ENCODE assay signal across 8 cellular contexts in genomic region chr17:76530489-76530814, GRCh38. TPM values are rescaled to one million over a fixed set of nuclear protein-coding genes. Genes with fewer than 3 reads are reported as not detected.
DNase-seq lines count a peak whose midpoint lies in the region; ATAC-seq and TF ChIP-seq lines count a peak whose summit lies in the region.

No MANE protein-coding gene starts in this region.

- no peaks in the 10 kb centered on the region for H3K36me3 ChIP-seq in adrenal gland (replicated peaks in 1 of 2)

- TF ChIP-seq POLR2A in adrenal gland (IDR thresholded peaks at IDR 0.05): no peak

- no peaks in the 10 kb centered on the region for H3K9me3 ChIP-seq in adrenal gland (replicated peaks in 1 of 3)

- TF ChIP-seq CTCF in HFFc6 (IDR thresholded peaks at IDR 0.05): no peak
- TF ChIP-seq CTCF in adrenal gland (IDR thresholded peaks at IDR 0.05): no peak

- peak overlapping the region in 4 of 5 donors; percentile 62 to 91 (median 78) for H3K27ac ChIP-seq in adrenal gland

- intact Hi-C loops in adrenal gland (cut with DNase I): no loop called here

- H3K4me1 ChIP-seq in adrenal gland (replicated peaks in 1 of 2): peaks cover 15 to 43% of the 10 kb centered on the region in 2 donors

- H3K27ac Mint-ChIP-seq in HFFc6: peak overlapping the region; percentile 98
- H3K27ac Mint-ChIP-seq in stimulated activated effector memory CD8-positive, alpha-beta T cell treated with anti-CD3 and anti-CD28 coated beads, Interleukin-12 subunit alpha, Interleukin-12 subunit beta, amount 100 ng/mL, for 72 hours: peak overlapping the region; percentile 76

- WGBS in adrenal gland, 4 donors: 49 to 72% (median 60%) methylated on average over 6 to 7 of the region's 7 CpGs

- H3K4me1 Mint-ChIP-seq in HFFc6 (ENCODE audit: low read depth): peaks cover 40% of the 10 kb centered on the region
- peaks cover 15% of the 10 kb centered on the region for H3K4me1 Mint-ChIP-seq in stimulated activated effector memory CD8-positive, alpha-beta T cell treated with anti-CD3 and anti-CD28 coated beads, Interleukin-12 subunit alpha, Interleukin-12 subunit beta, amount 100 ng/mL, for 72 hours

- peak overlapping the region; percentile 70 for H3K4me3 Mint-ChIP-seq in HFFc6
- no peak overlapping the region for H3K4me3 Mint-ChIP-seq in stimulated activated effector memory CD8-positive, alpha-beta T cell treated with anti-CD3 and anti-CD28 coated beads, Interleukin-12 subunit alpha, Interleukin-12 subunit beta, amount 100 ng/mL, for 72 hours

- ATAC-seq in left lobe of liver: peak; percentile 17
- no peak for ATAC-seq in stimulated activated effector memory CD8-positive, alpha-beta T cell treated with anti-CD3 and anti-CD28 coated beads, Interleukin-12 subunit alpha, Interleukin-12 subunit beta, amount 100 ng/mL, for 72 hours
- ATAC-seq in GM19351 (IDR thresholded peaks at IDR 0.05; ENCODE audit: unreplicated experiment): no peak
- no peak for ATAC-seq in GM21447 (IDR thresholded peaks at IDR 0.05; ENCODE audit: unreplicated experiment)

- no peaks in the 10 kb centered on the region for H3K9me3 Mint-ChIP-seq in HFFc6
- H3K9me3 Mint-ChIP-seq in stimulated activated effector memory CD8-positive, alpha-beta T cell treated with anti-CD3 and anti-CD28 coated beads, Interleukin-12 subunit alpha, Interleukin-12 subunit beta, amount 100 ng/mL, for 72 hours: no peaks in the 10 kb centered on the region

- no peak overlapping the region for H3K4me3 ChIP-seq in adrenal gland

- H3K27me3 ChIP-seq in adrenal gland: no peaks in the 10 kb centered on the region

- no peak for DNase-seq in HFFc6
- no peak for DNase-seq in adrenal gland
- DNase-seq in left lobe of liver (ENCODE audit: low spot score): no peak
- no peak for DNase-seq in stimulated activated effector memory CD8-positive, alpha-beta T cell treated with anti-CD3 and anti-CD28 coated beads, Interleukin-12 subunit alpha, Interleukin-12 subunit beta, amount 100 ng/mL, for 72 hours (ENCODE audit: low spot score in 2 of 2)
- no peak for DNase-seq in SK-N-DZ (ENCODE audit: low spot score)
- no peak for DNase-seq in mucosa of gallbladder (ENCODE audit: low spot score)

- H3K27me3 Mint-ChIP-seq in HFFc6 (ENCODE audit: insufficient read depth): peaks cover 2% of the 10 kb centered on the region

- no peaks in the 10 kb centered on the region for H3K36me3 Mint-ChIP-seq in HFFc6 (ENCODE audit: low read depth)
- peaks cover 4% of the 10 kb centered on the region for H3K36me3 Mint-ChIP-seq in stimulated activated effector memory CD8-positive, alpha-beta T cell treated with anti-CD3 and anti-CD28 coated beads, Interleukin-12 subunit alpha, Interleukin-12 subunit beta, amount 100 ng/mL, for 72 hours

RNA-seq across cellular contexts. Expression of gene CYGB, which starts 7.1 kb away (rescaled TPM):
- total RNA-seq in HFFc6 (2021; fragmentation: NEBNext Ultra II Directional; extraction: Animal tissue kit (Norgen Biotek cat#: 25700)): under 1 TPM; 0.26 to 0.66 (median 0.33) TPM
- total RNA-seq in adrenal gland (10 to 100 TPM in 7 of 8 donors, 1 to 10 TPM in 1; 9.5 to 18.1 (median 14.3) TPM), left lobe of liver (5.0 TPM), mucosa of gallbladder (14.7 TPM)
- polyA plus RNA-seq in adrenal gland: 10 to 100 TPM in 2 of 3 donors, 1 to 10 TPM in 1; 7.8 to 38.3 (median 32.1) TPM
- polyA plus RNA-seq in SK-N-DZ (2014; cell fraction: cytosol; rRNA removed): 0.93 and 4.2 TPM in 2 replicates
- polyA plus RNA-seq in SK-N-DZ (2014; cell fraction: nucleus; rRNA removed): 1.4 and 2.7 TPM in 2 replicates

RNA-seq across cellular contexts. Expression of gene PRCD, which starts 9.4 kb away (rescaled TPM):
- total RNA-seq in HFFc6 (2021; fragmentation: NEBNext Ultra II Directional; extraction: Animal tissue kit (Norgen Biotek cat#: 25700)): not detected
- 1 to 10 TPM in 6 of 8 donors, not detected in 2; 1.5 to 5.7 (median 2.8) TPM for total RNA-seq in adrenal gland
- polyA plus RNA-seq in adrenal gland: 10 to 100 TPM in 2 of 3 donors, 1 to 10 TPM in 1; 4.5 to 37.2 (median 14.3) TPM
- 0.15 TPM for total RNA-seq in left lobe of liver
- polyA plus RNA-seq in SK-N-DZ (2014; cell fraction: cytosol; rRNA removed): 20.7 and 26.4 TPM in 2 replicates
- polyA plus RNA-seq in SK-N-DZ (2014; cell fraction: nucleus; rRNA removed): 20.8 and 32.3 TPM in 2 replicates
- total RNA-seq in mucosa of gallbladder: 4.3 TPM

RNA-seq across cellular contexts. Expression of gene RHBDF2, which starts 29.2 kb away (rescaled TPM):
- 10 to 100 TPM in 2 of 6 experiments, 1 to 10 TPM in 4; 7.1 to 13.1 (median 9.4) TPM for total RNA-seq in HFFc6 (2021; fragmentation: NEBNext Ultra II Directional; extraction: Animal tissue kit (Norgen Biotek cat#: 25700))
- total RNA-seq in adrenal gland (100 to 1,000 TPM in 1 of 8 donors, 10 to 100 TPM in 7; 12.3 to 156 (median 43.8) TPM), left lobe of liver (8.9 TPM), mucosa of gallbladder (48.8 TPM)
- polyA plus RNA-seq in adrenal gland: 10 to 100 TPM in 2 of 3 donors, 1 to 10 TPM in 1; 4.9 to 39.3 (median 19.1) TPM
- 0.08 and 1.0 TPM in 2 replicates for polyA plus RNA-seq in SK-N-DZ (2014; cell fraction: cytosol; rRNA removed)
- 0.56 and 0.89 TPM in 2 replicates for polyA plus RNA-seq in SK-N-DZ (2014; cell fraction: nucleus; rRNA removed)

RNA-seq across cellular contexts. Expression of gene ST6GALNAC2, which starts 55.2 kb away (rescaled TPM):
- total RNA-seq in HFFc6 (2021; fragmentation: NEBNext Ultra II Directional; extraction: Animal tissue kit (Norgen Biotek cat#: 25700)): under 1 TPM in 5 of 6 experiments, not detected in 1; 0.20 to 0.71 (median 0.34) TPM
- total RNA-seq in adrenal gland (10 to 100 TPM in 2 of 8 donors, 1 to 10 TPM in 6; 4.5 to 37.8 (median 6.4) TPM), left lobe of liver (4.0 TPM), mucosa of gallbladder (2.4 TPM)
- polyA plus RNA-seq in adrenal gland: 1 to 10 TPM; 3.4 to 4.3 (median 3.8) TPM
- not detected in 2 replicates for polyA plus RNA-seq in SK-N-DZ (2014; cell fraction: cytosol; rRNA removed)
- not detected in 2 replicates for polyA plus RNA-seq in SK-N-DZ (2014; cell fraction: nucleus; rRNA removed)
